In the genomic region with DNA sequence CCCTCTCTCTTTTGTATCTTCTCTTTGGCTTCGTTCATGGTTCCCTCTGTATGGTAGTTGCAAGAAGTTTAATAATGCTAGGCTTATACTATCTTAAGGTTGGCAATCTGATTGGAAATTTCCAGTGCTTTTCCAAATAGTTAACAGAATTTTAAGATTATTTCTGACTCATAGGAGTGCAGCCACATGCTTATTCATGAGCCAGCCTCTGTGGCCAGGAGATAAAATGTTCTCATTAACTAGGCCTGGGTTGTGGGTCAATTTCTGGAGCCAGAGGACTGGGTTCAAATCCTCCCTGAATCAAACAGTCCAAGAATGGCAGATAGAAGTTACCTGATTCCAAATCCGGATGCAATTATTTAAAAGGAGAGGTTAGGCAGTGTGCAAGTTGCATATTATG, we compare ENCODE assay signal across 23 cellular contexts.
A peak's percentile ranks its signal among the peaks of the same experiment; 100 is the strongest.
DNase-seq lines count a peak whose midpoint lies in the region; TF ChIP-seq lines count a peak whose summit lies in the region.
"Had no signal": no experiment of that assay in that cellular context is flagged by ENCODE, and none has a peak within 500 bp of the region (broad histone marks: within the 10 kb centered on the region; RNA-seq: fewer than 3 reads in every experiment).

No MANE protein-coding gene starts in this region.

- CTCF ChIA-PET in Calu3 (lab: Charles Lee) (no interaction called here), mammary epithelial cell (lab: Charles Lee; ENCODE audit: low non-redundant PET) (no interaction called here)

- dilution Hi-C loops in mammary epithelial cell (cut with HindIII; ENCODE audit: low sequenced_read_pairs) = no loop called here

- H3K4me2 ChIP-seq in mammary epithelial cell (ENCODE audit: insufficient read depth, low read depth, low read length) = no peak overlapping the region

- no peak for TF ChIP-seq CTCF in Calu3 (IDR thresholded peaks at IDR 0.05; ENCODE audit: unreplicated experiment)
- TF ChIP-seq CTCF in mammary epithelial cell (conservative IDR thresholded peaks at IDR 0.05 in 1 of 2, IDR thresholded peaks at IDR 0.05 in 1 of 2; ENCODE audit: extremely low read depth in 1 of 2, insufficient read depth in 1 of 2, low read depth in 1 of 2, low read length in 2 of 2) = no peak

- 86% methylated on average over 2 of the region's 2 CpGs for WGBS in mammary epithelial cell (ENCODE audit: low coverage, missing lambda C conversion rate)

- peaks cover 6% of the 10 kb centered on the region for H3K9me3 Mint-ChIP-seq in Calu3 (ENCODE audit: low read depth, unreplicated experiment)
- H3K9me3 Mint-ChIP-seq: activated CD8-positive, alpha-beta T cell treated with anti-CD3 and anti-CD28 coated beads for 36 hours; stimulated activated naive B cell treated with anti-CD40 and anti-IgM and Interleukin-4, amounts not matched to agents 10 μg/mL and 1 μg/mL and 100 μg/mL, for 72 hours had no signal

- no peak overlapping the region for H3K4me3 ChIP-seq in mammary epithelial cell (replicated peaks in 1 of 3; ENCODE audit: insufficient read depth in 1 of 3, low read depth in 2 of 3, low read length in 3 of 3)
- H3K4me3 ChIP-seq: heart left ventricle, uterus had no signal

- in situ Hi-C loops in mammary epithelial cell (cut with MboI; ENCODE audit: low sequenced_read_pairs in 2 of 2) = no loop called here

- H3K27me3 ChIP-seq in mammary epithelial cell (ENCODE audit: insufficient read depth, low read length) = no peaks in the 10 kb centered on the region
- H3K27me3 ChIP-seq: heart left ventricle, neutrophil, uterus had no signal

- no peaks in the 10 kb centered on the region for H4K20me1 ChIP-seq in mammary epithelial cell (ENCODE audit: insufficient read depth, low read length)

- H3K27ac Mint-ChIP-seq in Calu3 (ENCODE audit: unreplicated experiment) = peak overlapping the region; percentile 22
- H3K27ac Mint-ChIP-seq: activated CD8-positive, alpha-beta T cell treated with anti-CD3 and anti-CD28 coated beads for 36 hours; stimulated activated naive B cell treated with anti-CD40 and anti-IgM and Interleukin-4, amounts not matched to agents 10 μg/mL and 1 μg/mL and 100 μg/mL, for 72 hours had no signal

- no peaks in the 10 kb centered on the region for H3K9me3 ChIP-seq in mammary epithelial cell (replicated peaks; ENCODE audit: insufficient read depth, low read length)
- H3K9me3 ChIP-seq: heart left ventricle, neutrophil, uterus had no signal

- no peak overlapping the region for H3K9ac ChIP-seq in mammary epithelial cell (ENCODE audit: insufficient read depth, low read length)

- H3K36me3 Mint-ChIP-seq in Calu3 (ENCODE audit: insufficient read depth, unreplicated experiment) = no peaks in the 10 kb centered on the region
- H3K36me3 Mint-ChIP-seq: stimulated activated naive B cell treated with anti-CD40 and anti-IgM and Interleukin-4, amounts not matched to agents 10 μg/mL and 1 μg/mL and 100 μg/mL, for 72 hours had no signal

- intact Hi-C loops in Calu3 (cut with micrococcal nuclease; ENCODE audit: unreplicated experiment) (no loop called here), mammary epithelial cell (cut with micrococcal nuclease) (no loop called here)

- no peak for DNase-seq in Calu3
- peak; percentile 37 for DNase-seq in LHCN-M2 (ENCODE audit: low read depth)
- no peak for DNase-seq in mammary epithelial cell
- DNase-seq in kidney tubule cell (ENCODE audit: low spot score) = peak; percentile 13
- no peak for DNase-seq in stimulated activated CD4-positive, alpha-beta T cell treated with anti-CD3 and anti-CD28 coated beads, Interleukin-15, amount 100 ng/mL, for 24 hours
- no peak for DNase-seq in NCI-H446 (lab: John Stamatoyannopoulos, UW)
- no peak for DNase-seq in LoVo (ENCODE audit: low spot score)
- no peak for DNase-seq in SIG-M5 (lab: John Stamatoyannopoulos, UW)
- DNase-seq: activated CD4-positive, alpha-beta T cell treated with anti-CD3 and anti-CD28 coated beads for 1 hour; activated CD8-positive, alpha-beta T cell treated with anti-CD3 and anti-CD28 coated beads for 36 hours; activated effector memory CD4-positive, alpha-beta T cell treated with anti-CD3 and anti-CD28 coated beads, Interleukin-2, amount 50 U/mL, for 16 hours; activated T-cell treated with anti-CD3 and anti-CD28 coated beads for 4 hours; C1 segment of cervical spinal cord; heart left ventricle; mesendoderm; NCI-H1436; PC-3; Right ventricle myocardium superior; small intestine; stimulated activated CD4-positive, alpha-beta T cell treated with anti-CD3 and anti-CD28 coated beads, Interleukin-2, amount 100 ng/mL, for 48 hours; stimulated activated naive B cell treated with anti-CD40 and anti-IgM and Interleukin-4, amounts not matched to agents 10 μg/mL and 1 μg/mL and 100 μg/mL, for 72 hours; uterus had no signal

- peak overlapping the region; percentile 16 for H2AFZ ChIP-seq in mammary epithelial cell (ENCODE audit: low read depth, low read length)

- peaks cover 34% of the 10 kb centered on the region for H3K4me1 Mint-ChIP-seq in Calu3 (ENCODE audit: low read depth, unreplicated experiment)

- no peaks in the 10 kb centered on the region for H3K36me3 ChIP-seq in mammary epithelial cell (ENCODE audit: insufficient read depth, low read length)
- H3K36me3 ChIP-seq: heart left ventricle, neutrophil, uterus had no signal

- H3K79me2 ChIP-seq in mammary epithelial cell (ENCODE audit: insufficient read depth, low read length) = no peaks in the 10 kb centered on the region

- H3K27ac ChIP-seq in mammary epithelial cell (ENCODE audit: insufficient read depth, low read depth, low read length) = no peak overlapping the region
- H3K27ac ChIP-seq: heart left ventricle, neutrophil, uterus had no signal

- H3K4me3 Mint-ChIP-seq in Calu3 (ENCODE audit: low read depth, unreplicated experiment) = no peak overlapping the region
- H3K4me3 Mint-ChIP-seq: activated CD8-positive, alpha-beta T cell treated with anti-CD3 and anti-CD28 coated beads for 36 hours; stimulated activated naive B cell treated with anti-CD40 and anti-IgM and Interleukin-4, amounts not matched to agents 10 μg/mL and 1 μg/mL and 100 μg/mL, for 72 hours had no signal

- no TSS peak for BruUV-seq in Calu3 (replicated peaks; lab: Mats Ljungman, UMichigan)
- BruUV-seq in mammary epithelial cell (replicated peaks; lab: Mats Ljungman, UMichigan) = no TSS peak

- no peaks in the 10 kb centered on the region for H3K4me1 ChIP-seq in mammary epithelial cell (ENCODE audit: insufficient read depth, low read length)
- H3K4me1 ChIP-seq: heart left ventricle, uterus had no signal

- no peaks in the 10 kb centered on the region for H3K27me3 Mint-ChIP-seq in Calu3 (ENCODE audit: unreplicated experiment)
- H3K27me3 Mint-ChIP-seq: activated CD8-positive, alpha-beta T cell treated with anti-CD3 and anti-CD28 coated beads for 36 hours had no signal

Comparison
In these comparisons a context has a peak if more than half of its experiments do, and no peak if none do; other contexts are left out.
1. DNase-seq: peak in LHCN-M2 (single experiment) and kidney tubule cell (single experiment); none in Calu3 (single experiment), mammary epithelial cell (single experiment), stimulated activated CD4-positive, alpha-beta T cell treated with anti-CD3 and anti-CD28 coated beads, Interleukin-15, amount 100 ng/mL, for 24 hours (single experiment), NCI-H446 (0 of 2), LoVo (single experiment) and SIG-M5 (single experiment).